In the genomic region with DNA sequence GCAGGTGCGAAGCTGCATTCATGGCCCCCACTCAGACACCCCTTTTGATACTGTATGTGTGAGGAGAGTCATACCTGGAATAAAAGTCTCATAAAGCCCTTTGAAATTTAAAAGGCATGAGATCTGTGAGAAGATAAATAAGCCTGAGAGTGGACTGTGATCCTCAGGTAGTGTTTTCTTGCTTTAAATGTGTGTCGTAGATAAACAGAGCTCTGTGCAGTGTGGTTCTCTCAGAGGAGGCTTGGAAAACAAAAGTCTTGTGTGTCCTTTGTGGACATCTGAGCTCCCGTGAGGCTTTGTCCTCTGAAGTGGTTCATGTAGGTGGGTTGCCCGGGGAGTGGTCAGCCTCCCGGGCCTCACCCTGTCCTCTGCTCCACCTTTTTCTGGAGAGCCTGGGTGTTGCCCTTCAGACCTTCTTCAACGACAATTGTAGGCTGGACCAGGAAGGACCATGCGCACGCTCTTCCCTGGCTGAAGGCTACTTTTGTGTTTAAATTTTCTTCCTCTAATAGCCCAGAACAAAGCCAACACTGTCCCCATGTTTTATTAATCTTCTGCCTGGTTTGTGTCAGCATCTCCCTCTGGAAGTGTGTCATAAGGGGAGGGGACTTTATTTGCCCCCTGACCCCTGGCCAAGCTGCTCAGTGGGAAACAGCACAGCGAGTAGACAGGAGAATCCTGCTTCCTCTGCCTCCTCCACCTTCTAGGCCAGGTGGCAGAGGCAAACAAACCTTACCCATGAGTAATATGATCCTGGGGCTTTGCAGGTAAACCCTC, we compare ENCODE assay signal across 1 cellular context.
TF ChIP-seq lines count a peak whose summit lies in the region.

No MANE protein-coding gene starts in this region.

TF ChIP-seq in HepG2, 621 proteins besides CTCF, POLR2A, EP300 and RAD21 (continued from another document and continues in another):
- TF ChIP-seq ZSCAN20 (CRISPR knock-in tag; IDR thresholded peaks at IDR 0.05; ENCODE audit: borderline replicate concordance) (no peak), NFKB2 (CRISPR knock-in tag; IDR thresholded peaks at IDR 0.05; ENCODE audit: borderline replicate concordance) (peak; percentile 63; the same call in 1 of the 2 replicates), ATF7-NPFF (CRISPR knock-in tag; IDR thresholded peaks at IDR 0.05; ENCODE audit: low read depth) (0 out of 2 replicates have a peak, but pooled peaks have one; percentile 36), ZNF572 (CRISPR knock-in tag; IDR thresholded peaks at IDR 0.05) (no peak), SRSF1 (optimal IDR thresholded peaks at IDR 0.05; ENCODE audit: low read depth, low read length) (no peak), RCOR2 (CRISPR knock-in tag; IDR thresholded peaks at IDR 0.05) (peak; percentile 61), LCORL (IDR thresholded peaks at IDR 0.05) (no peak), LCORL (CRISPR knock-in tag; IDR thresholded peaks at IDR 0.05) (peak; percentile 50; the same call in 1 of the 2 replicates), MEIS1 (CRISPR knock-in tag; IDR thresholded peaks at IDR 0.05; ENCODE audit: borderline replicate concordance) (no peak), ZBTB20 (CRISPR knock-in tag; IDR thresholded peaks at IDR 0.05; ENCODE audit: borderline replicate concordance, low read depth) (no peak), ZNF543 (CRISPR knock-in tag; IDR thresholded peaks at IDR 0.05) (no peak), ZBTB7A (CRISPR knock-in tag; IDR thresholded peaks at IDR 0.05) (peak; percentile 71; the same call in 1 of the 2 replicates), SNAPC2 (CRISPR knock-in tag; IDR thresholded peaks at IDR 0.05) (no peak; the same call in 1 of the 2 replicates), KDM6A (CRISPR knock-in tag; IDR thresholded peaks at IDR 0.05; ENCODE audit: low read depth) (0 out of 2 replicates have a peak, but pooled peaks have one; percentile 64), NFE2L1 (CRISPR knock-in tag; IDR thresholded peaks at IDR 0.05; ENCODE audit: borderline replicate concordance) (no peak), CHD2 (IDR thresholded peaks at IDR 0.05; ENCODE audit: low read depth, low read length) (no peak), SETDB1 (CRISPR knock-in tag; IDR thresholded peaks at IDR 0.05; ENCODE audit: borderline replicate concordance) (no peak), HOXA7 (CRISPR knock-in tag; IDR thresholded peaks at IDR 0.05) (no peak), ZNF501 (CRISPR knock-in tag; IDR thresholded peaks at IDR 0.05) (no peak), ZNF235 (CRISPR knock-in tag; IDR thresholded peaks at IDR 0.05; ENCODE audit: borderline replicate concordance) (no peak; the same call in 1 of the 2 replicates), RFXAP (CRISPR knock-in tag; IDR thresholded peaks at IDR 0.05; ENCODE audit: borderline replicate concordance) (peak; percentile 51), POLR2AphosphoS5 (IDR thresholded peaks at IDR 0.05; ENCODE audit: low read depth, low read length) (peak; percentile 62), ZSCAN25 (CRISPR knock-in tag; IDR thresholded peaks at IDR 0.05) (peak; percentile 28; the same call in 1 of the 2 replicates), KLF9 (CRISPR knock-in tag; IDR thresholded peaks at IDR 0.05; ENCODE audit: low read depth) (no peak), ZNF558 (CRISPR knock-in tag; IDR thresholded peaks at IDR 0.05; ENCODE audit: borderline replicate concordance) (no peak), ZKSCAN8 (CRISPR knock-in tag; IDR thresholded peaks at IDR 0.05; ENCODE audit: borderline replicate concordance) (peak; percentile 57; the same call in 1 of the 2 replicates), SP140L (CRISPR knock-in tag; IDR thresholded peaks at IDR 0.05; ENCODE audit: borderline replicate concordance) (no peak)
- TF ChIP-seq, protein P1, sequence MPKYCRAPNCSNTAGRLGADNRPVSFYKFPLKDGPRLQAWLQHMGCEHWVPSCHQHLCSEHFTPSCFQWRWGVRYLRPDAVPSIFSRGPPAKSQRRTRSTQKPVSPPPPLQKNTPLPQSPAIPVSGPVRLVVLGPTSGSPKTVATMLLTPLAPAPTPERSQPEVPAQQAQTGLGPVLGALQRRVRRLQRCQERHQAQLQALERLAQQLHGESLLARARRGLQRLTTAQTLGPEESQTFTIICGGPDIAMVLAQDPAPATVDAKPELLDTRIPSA (CRISPR knock-in tag; IDR thresholded peaks at IDR 0.05; ENCODE audit: borderline replicate concordance): no peak
- TF ChIP-seq, protein P2, sequence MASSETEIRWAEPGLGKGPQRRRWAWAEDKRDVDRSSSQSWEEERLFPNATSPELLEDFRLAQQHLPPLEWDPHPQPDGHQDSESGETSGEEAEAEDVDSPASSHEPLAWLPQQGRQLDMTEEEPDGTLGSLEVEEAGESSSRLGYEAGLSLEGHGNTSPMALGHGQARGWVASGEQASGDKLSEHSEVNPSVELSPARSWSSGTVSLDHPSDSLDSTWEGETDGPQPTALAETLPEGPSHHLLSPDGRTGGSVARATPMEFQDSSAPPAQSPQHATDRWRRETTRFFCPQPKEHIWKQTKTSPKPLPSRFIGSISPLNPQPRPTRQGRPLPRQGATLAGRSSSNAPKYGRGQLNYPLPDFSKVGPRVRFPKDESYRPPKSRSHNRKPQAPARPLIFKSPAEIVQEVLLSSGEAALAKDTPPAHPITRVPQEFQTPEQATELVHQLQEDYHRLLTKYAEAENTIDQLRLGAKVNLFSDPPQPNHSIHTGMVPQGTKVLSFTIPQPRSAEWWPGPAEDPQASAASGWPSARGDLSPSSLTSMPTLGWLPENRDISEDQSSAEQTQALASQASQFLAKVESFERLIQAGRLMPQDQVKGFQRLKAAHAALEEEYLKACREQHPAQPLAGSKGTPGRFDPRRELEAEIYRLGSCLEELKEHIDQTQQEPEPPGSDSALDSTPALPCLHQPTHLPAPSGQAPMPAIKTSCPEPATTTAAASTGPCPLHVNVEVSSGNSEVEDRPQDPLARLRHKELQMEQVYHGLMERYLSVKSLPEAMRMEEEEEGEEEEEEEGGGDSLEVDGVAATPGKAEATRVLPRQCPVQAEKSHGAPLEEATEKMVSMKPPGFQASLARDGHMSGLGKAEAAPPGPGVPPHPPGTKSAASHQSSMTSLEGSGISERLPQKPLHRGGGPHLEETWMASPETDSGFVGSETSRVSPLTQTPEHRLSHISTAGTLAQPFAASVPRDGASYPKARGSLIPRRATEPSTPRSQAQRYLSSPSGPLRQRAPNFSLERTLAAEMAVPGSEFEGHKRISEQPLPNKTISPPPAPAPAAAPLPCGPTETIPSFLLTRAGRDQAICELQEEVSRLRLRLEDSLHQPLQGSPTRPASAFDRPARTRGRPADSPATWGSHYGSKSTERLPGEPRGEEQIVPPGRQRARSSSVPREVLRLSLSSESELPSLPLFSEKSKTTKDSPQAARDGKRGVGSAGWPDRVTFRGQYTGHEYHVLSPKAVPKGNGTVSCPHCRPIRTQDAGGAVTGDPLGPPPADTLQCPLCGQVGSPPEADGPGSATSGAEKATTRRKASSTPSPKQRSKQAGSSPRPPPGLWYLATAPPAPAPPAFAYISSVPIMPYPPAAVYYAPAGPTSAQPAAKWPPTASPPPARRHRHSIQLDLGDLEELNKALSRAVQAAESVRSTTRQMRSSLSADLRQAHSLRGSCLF (CRISPR knock-in tag; IDR thresholded peaks at IDR 0.05; ENCODE audit: borderline replicate concordance): no peak
- TF ChIP-seq, protein P3, sequence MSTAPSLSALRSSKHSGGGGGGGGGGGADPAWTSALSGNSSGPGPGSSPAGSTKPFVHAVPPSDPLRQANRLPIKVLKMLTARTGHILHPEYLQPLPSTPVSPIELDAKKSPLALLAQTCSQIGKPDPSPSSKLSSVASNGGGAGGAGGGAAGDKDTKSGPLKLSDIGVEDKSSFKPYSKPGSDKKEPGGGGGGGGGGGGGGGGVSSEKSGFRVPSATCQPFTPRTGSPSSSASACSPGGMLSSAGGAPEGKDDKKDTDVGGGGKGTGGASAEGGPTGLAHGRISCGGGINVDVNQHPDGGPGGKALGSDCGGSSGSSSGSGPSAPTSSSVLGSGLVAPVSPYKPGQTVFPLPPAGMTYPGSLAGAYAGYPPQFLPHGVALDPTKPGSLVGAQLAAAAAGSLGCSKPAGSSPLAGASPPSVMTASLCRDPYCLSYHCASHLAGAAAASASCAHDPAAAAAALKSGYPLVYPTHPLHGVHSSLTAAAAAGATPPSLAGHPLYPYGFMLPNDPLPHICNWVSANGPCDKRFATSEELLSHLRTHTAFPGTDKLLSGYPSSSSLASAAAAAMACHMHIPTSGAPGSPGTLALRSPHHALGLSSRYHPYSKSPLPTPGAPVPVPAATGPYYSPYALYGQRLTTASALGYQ (CRISPR knock-in tag; IDR thresholded peaks at IDR 0.05): peak; percentile 95; the same call in 1 of the 2 replicates
- TF ChIP-seq, protein P4, sequence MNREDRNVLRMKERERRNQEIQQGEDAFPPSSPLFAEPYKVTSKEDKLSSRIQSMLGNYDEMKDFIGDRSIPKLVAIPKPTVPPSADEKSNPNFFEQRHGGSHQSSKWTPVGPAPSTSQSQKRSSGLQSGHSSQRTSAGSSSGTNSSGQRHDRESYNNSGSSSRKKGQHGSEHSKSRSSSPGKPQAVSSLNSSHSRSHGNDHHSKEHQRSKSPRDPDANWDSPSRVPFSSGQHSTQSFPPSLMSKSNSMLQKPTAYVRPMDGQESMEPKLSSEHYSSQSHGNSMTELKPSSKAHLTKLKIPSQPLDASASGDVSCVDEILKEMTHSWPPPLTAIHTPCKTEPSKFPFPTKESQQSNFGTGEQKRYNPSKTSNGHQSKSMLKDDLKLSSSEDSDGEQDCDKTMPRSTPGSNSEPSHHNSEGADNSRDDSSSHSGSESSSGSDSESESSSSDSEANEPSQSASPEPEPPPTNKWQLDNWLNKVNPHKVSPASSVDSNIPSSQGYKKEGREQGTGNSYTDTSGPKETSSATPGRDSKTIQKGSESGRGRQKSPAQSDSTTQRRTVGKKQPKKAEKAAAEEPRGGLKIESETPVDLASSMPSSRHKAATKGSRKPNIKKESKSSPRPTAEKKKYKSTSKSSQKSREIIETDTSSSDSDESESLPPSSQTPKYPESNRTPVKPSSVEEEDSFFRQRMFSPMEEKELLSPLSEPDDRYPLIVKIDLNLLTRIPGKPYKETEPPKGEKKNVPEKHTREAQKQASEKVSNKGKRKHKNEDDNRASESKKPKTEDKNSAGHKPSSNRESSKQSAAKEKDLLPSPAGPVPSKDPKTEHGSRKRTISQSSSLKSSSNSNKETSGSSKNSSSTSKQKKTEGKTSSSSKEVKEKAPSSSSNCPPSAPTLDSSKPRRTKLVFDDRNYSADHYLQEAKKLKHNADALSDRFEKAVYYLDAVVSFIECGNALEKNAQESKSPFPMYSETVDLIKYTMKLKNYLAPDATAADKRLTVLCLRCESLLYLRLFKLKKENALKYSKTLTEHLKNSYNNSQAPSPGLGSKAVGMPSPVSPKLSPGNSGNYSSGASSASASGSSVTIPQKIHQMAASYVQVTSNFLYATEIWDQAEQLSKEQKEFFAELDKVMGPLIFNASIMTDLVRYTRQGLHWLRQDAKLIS (CRISPR knock-in tag; IDR thresholded peaks at IDR 0.05): no peak; the same call in 1 of the 2 replicates
- TF ChIP-seq, protein P5, sequence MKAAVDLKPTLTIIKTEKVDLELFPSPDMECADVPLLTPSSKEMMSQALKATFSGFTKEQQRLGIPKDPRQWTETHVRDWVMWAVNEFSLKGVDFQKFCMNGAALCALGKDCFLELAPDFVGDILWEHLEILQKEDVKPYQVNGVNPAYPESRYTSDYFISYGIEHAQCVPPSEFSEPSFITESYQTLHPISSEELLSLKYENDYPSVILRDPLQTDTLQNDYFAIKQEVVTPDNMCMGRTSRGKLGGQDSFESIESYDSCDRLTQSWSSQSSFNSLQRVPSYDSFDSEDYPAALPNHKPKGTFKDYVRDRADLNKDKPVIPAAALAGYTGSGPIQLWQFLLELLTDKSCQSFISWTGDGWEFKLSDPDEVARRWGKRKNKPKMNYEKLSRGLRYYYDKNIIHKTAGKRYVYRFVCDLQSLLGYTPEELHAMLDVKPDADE (CRISPR knock-in tag; IDR thresholded peaks at IDR 0.05): no peak
- TF ChIP-seq, protein P6, sequence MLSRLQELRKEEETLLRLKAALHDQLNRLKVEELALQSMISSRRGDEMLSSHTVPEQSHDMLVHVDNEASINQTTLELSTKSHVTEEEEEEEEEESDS (CRISPR knock-in tag; IDR thresholded peaks at IDR 0.05; ENCODE audit: borderline replicate concordance): no peak
- TF ChIP-seq, protein P7, sequence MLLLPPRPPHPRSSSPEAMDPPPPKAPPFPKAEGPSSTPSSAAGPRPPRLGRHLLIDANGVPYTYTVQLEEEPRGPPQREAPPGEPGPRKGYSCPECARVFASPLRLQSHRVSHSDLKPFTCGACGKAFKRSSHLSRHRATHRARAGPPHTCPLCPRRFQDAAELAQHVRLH (CRISPR knock-in tag; IDR thresholded peaks at IDR 0.05; ENCODE audit: borderline replicate concordance, low read depth): peak; percentile 76; the same call in 1 of the 2 replicates
- TF ChIP-seq, protein P8, sequence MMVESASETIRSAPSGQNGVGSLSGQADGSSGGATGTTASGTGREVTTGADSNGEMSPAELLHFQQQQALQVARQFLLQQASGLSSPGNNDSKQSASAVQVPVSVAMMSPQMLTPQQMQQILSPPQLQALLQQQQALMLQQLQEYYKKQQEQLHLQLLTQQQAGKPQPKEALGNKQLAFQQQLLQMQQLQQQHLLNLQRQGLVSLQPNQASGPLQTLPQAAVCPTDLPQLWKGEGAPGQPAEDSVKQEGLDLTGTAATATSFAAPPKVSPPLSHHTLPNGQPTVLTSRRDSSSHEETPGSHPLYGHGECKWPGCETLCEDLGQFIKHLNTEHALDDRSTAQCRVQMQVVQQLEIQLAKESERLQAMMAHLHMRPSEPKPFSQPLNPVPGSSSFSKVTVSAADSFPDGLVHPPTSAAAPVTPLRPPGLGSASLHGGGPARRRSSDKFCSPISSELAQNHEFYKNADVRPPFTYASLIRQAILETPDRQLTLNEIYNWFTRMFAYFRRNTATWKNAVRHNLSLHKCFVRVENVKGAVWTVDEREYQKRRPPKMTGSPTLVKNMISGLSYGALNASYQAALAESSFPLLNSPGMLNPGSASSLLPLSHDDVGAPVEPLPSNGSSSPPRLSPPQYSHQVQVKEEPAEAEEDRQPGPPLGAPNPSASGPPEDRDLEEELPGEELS (CRISPR knock-in tag; IDR thresholded peaks at IDR 0.05): peak; percentile 93
